In the genomic region with DNA sequence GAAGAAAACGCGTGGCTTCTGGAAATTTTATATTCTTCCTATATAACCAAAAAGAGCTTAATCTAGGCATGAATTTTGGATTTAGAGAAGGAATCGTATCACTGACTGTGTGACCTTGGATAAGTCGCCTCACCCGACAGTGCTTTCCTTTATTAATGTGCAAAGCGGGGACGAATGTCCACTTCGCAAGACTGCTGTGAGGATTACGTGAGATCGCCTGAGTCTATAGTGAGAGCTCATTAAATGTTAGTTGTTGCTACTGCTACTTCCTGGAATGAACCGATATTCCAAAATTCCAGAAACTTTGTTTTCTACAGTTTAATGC, we compare ENCODE assay signal across 8 cellular contexts. TPM values are rescaled to one million over a fixed set of nuclear protein-coding genes. Genes with fewer than 3 reads are reported as not detected.
DNase-seq lines count a peak whose midpoint lies in the region; ATAC-seq and TF ChIP-seq lines count a peak whose summit lies in the region.

No MANE protein-coding gene starts in this region.

- no peaks in the 10 kb centered on the region for H3K79me2 ChIP-seq in neural cell (replicated peaks; ENCODE audit: insufficient read depth, low read length)

- peak overlapping the region; percentile 91 for H3K4me3 Mint-ChIP-seq in activated naive CD4-positive, alpha-beta T cell treated with anti-CD3 and anti-CD28 coated beads, Interleukin-2, amount 50 U/mL, for 24 hours

- no peak overlapping the region for H2AFZ ChIP-seq in neural cell (ENCODE audit: low read depth, low read length)

- no peak overlapping the region for H3K9ac ChIP-seq in HUES6 (ENCODE audit: low read length)
- H3K9ac ChIP-seq in endocrine pancreas (ENCODE audit: control insufficient read depth, insufficient read depth, low read length), result no peak overlapping the region
- no peak overlapping the region for H3K9ac ChIP-seq in neural cell (ENCODE audit: low read length)

- TF ChIP-seq CTCF in neural cell (IDR thresholded peaks at IDR 0.05; ENCODE audit: poor library complexity, severe bottlenecking), result no peak

- peaks cover 19% of the 10 kb centered on the region for H3K27me3 Mint-ChIP-seq in activated naive CD4-positive, alpha-beta T cell treated with anti-CD3 and anti-CD28 coated beads, Interleukin-2, amount 50 U/mL, for 24 hours

- H3K4me3 ChIP-seq in HUES6 (ENCODE audit: low read depth, low read length) (peak overlapping the region; percentile 87), endocrine pancreas (ENCODE audit: control insufficient read depth, insufficient read depth, low read length) (peak overlapping the region; percentile 87), neural cell (ENCODE audit: low read length) (peak overlapping the region; percentile 67)

- no peak overlapping the region for H3K27ac Mint-ChIP-seq in activated naive CD4-positive, alpha-beta T cell treated with anti-CD3 and anti-CD28 coated beads, Interleukin-2, amount 50 U/mL, for 24 hours

- H3K4me1 Mint-ChIP-seq in activated naive CD4-positive, alpha-beta T cell treated with anti-CD3 and anti-CD28 coated beads, Interleukin-2, amount 50 U/mL, for 24 hours, result peaks cover 11% of the 10 kb centered on the region

- no peaks in the 10 kb centered on the region for H3K36me3 Mint-ChIP-seq in activated naive CD4-positive, alpha-beta T cell treated with anti-CD3 and anti-CD28 coated beads, Interleukin-2, amount 50 U/mL, for 24 hours

- H3K36me3 ChIP-seq in HUES6 (ENCODE audit: control insufficient read depth, insufficient read depth, low read length), result no peaks in the 10 kb centered on the region
- H3K36me3 ChIP-seq in endocrine pancreas (ENCODE audit: control insufficient read depth, insufficient read depth, low read length), result no peaks in the 10 kb centered on the region
- no peaks in the 10 kb centered on the region for H3K36me3 ChIP-seq in neural cell (ENCODE audit: insufficient read depth, low read length)

- H3K9me3 Mint-ChIP-seq in activated naive CD4-positive, alpha-beta T cell treated with anti-CD3 and anti-CD28 coated beads, Interleukin-2, amount 50 U/mL, for 24 hours, result no peaks in the 10 kb centered on the region

- no peaks in the 10 kb centered on the region for H3K9me2 ChIP-seq in neural cell (ENCODE audit: insufficient read depth, low read length)

- H3K9me3 ChIP-seq in HUES6 (ENCODE audit: control insufficient read depth, insufficient read depth, low read depth, low read length), result no peaks in the 10 kb centered on the region
- H3K9me3 ChIP-seq in endocrine pancreas (ENCODE audit: control insufficient read depth, low read length), result no peaks in the 10 kb centered on the region
- no peaks in the 10 kb centered on the region for H3K9me3 ChIP-seq in neural cell (ENCODE audit: low read length)

- TF ChIP-seq EP300 in neural cell (conservative IDR thresholded peaks at IDR 0.05; ENCODE audit: poor library complexity, severe bottlenecking), result no peak

- no peaks in the 10 kb centered on the region for H3F3A ChIP-seq in neural cell (ENCODE audit: insufficient read depth, low read length, poor library complexity, severe bottlenecking)

- DNase-seq in activated naive CD4-positive, alpha-beta T cell treated with Interleukin-2 at 50 U/mL for 16 hours, result no peak
- DNase-seq in medulla oblongata (ENCODE audit: extremely low spot score) (no peak), mucosa of gallbladder (ENCODE audit: low spot score) (no peak)

- H3K27me3 ChIP-seq in HUES6 (ENCODE audit: control insufficient read depth, insufficient read depth, low read length), result peaks cover 59% of the 10 kb centered on the region
- no peaks in the 10 kb centered on the region for H3K27me3 ChIP-seq in endocrine pancreas (ENCODE audit: control insufficient read depth, insufficient read depth, low read length)
- peaks cover 31% of the 10 kb centered on the region for H3K27me3 ChIP-seq in neural cell (ENCODE audit: insufficient read depth, low read depth, low read length)

- no peak for TF ChIP-seq RAD21 in neural cell (conservative IDR thresholded peaks at IDR 0.05)

- H4K20me1 ChIP-seq in neural cell (ENCODE audit: insufficient read depth), result no peaks in the 10 kb centered on the region

- no peak overlapping the region for H3K27ac ChIP-seq in HUES6 (ENCODE audit: low read depth, low read length)
- H3K27ac ChIP-seq in neural cell (ENCODE audit: low read length), result no peak overlapping the region

- H3K4me2 ChIP-seq in neural cell (ENCODE audit: low read length), result no peak overlapping the region

- no peak for ATAC-seq in GM21390 (IDR thresholded peaks at IDR 0.05; ENCODE audit: unreplicated experiment)

- H3K4me1 ChIP-seq in HUES6 (ENCODE audit: control insufficient read depth, insufficient read depth, low read length) (0 out of 2 replicates have a peak, but pooled peaks cover 4% of the 10 kb centered on the region), endocrine pancreas (ENCODE audit: control insufficient read depth, insufficient read depth, low read length) (no peaks in the 10 kb centered on the region)

TF ChIP-seq in neural cell, 6 proteins besides CTCF, POLR2A, EP300 and RAD21:
- TF ChIP-seq SMC3 (conservative IDR thresholded peaks at IDR 0.05; ENCODE audit: poor library complexity), result no peak
- no peak for TF ChIP-seq EZH2 (IDR thresholded peaks at IDR 0.05; ENCODE audit: borderline replicate concordance, insufficient read depth, low read length, poor library complexity, severe bottlenecking)
- TF ChIP-seq POLR2AphosphoS5 (IDR thresholded peaks at IDR 0.05), result no peak
- TF ChIP-seq, protein P1, sequence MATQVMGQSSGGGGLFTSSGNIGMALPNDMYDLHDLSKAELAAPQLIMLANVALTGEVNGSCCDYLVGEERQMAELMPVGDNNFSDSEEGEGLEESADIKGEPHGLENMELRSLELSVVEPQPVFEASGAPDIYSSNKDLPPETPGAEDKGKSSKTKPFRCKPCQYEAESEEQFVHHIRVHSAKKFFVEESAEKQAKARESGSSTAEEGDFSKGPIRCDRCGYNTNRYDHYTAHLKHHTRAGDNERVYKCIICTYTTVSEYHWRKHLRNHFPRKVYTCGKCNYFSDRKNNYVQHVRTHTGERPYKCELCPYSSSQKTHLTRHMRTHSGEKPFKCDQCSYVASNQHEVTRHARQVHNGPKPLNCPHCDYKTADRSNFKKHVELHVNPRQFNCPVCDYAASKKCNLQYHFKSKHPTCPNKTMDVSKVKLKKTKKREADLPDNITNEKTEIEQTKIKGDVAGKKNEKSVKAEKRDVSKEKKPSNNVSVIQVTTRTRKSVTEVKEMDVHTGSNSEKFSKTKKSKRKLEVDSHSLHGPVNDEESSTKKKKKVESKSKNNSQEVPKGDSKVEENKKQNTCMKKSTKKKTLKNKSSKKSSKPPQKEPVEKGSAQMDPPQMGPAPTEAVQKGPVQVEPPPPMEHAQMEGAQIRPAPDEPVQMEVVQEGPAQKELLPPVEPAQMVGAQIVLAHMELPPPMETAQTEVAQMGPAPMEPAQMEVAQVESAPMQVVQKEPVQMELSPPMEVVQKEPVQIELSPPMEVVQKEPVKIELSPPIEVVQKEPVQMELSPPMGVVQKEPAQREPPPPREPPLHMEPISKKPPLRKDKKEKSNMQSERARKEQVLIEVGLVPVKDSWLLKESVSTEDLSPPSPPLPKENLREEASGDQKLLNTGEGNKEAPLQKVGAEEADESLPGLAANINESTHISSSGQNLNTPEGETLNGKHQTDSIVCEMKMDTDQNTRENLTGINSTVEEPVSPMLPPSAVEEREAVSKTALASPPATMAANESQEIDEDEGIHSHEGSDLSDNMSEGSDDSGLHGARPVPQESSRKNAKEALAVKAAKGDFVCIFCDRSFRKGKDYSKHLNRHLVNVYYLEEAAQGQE (IDR thresholded peaks at IDR 0.05; ENCODE audit: borderline replicate concordance), result no peak
- TF ChIP-seq TAF1 (IDR thresholded peaks at IDR 0.05; ENCODE audit: low read depth), result no peak
- TF ChIP-seq MXI1 (conservative IDR thresholded peaks at IDR 0.05; ENCODE audit: poor library complexity, severe bottlenecking), result no peak

RNA-seq across cellular contexts. Expression of a gene that starts 0.4 kb away (rescaled TPM):
- 0.14 and 2.1 TPM in 2 replicates for polyA plus RNA-seq in neural cell
- polyA minus RNA-seq in neural cell, result 2.2 and 2.3 TPM in 2 replicates
- total RNA-seq in mucosa of gallbladder, result 14.6 TPM
